Comparison of ENCODE assay signal across 8 cellular contexts in the genomic region with DNA sequence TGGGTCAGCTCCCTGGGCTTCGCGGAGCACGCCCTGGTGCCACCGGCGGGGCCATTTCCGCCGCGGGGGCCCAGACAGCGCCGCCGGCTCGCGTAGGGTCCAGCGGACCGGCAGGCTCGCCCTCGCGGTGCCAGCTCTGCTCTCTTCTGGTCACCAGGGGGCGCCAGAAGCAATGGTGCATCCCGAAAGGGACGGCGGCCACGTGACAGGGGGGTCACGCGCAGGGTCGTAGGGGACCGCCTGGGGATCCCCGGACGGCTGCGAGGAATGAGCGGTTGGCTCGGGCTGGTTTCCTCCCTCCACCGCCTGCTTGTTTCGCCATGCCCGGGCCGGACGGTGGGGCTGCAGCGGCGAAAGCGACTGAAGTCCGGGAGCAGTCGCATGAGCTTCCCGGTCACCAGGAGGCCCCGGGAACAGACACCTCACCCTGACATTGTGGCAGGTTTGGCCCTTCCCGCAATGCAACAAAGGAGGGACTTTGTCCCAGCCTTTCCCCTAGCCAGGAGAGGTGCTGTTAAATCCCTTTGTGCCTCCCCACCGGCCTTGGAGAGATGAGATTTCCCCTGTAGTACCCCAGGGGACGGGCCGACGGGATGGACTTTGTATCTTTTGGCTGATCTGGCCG. TPM values are rescaled to one million over a fixed set of nuclear protein-coding genes. Genes with fewer than 3 reads are reported as not detected.
DNase-seq lines count a peak whose midpoint lies in the region; ATAC-seq and TF ChIP-seq lines count a peak whose summit lies in the region.

No MANE protein-coding gene starts in this region.

- peaks cover 8% of the 10 kb centered on the region for H3K27me3 ChIP-seq in neuron (ENCODE audit: insufficient read depth, low read length)

- TF ChIP-seq CTCF in GM12865 (IDR thresholded peaks at IDR 0.05; ENCODE audit: insufficient read depth, low read depth, low read length, missing control alignments) = peak; percentile 42

- H3K36me3 ChIP-seq in neuron (ENCODE audit: insufficient read depth, low read length) = no peaks in the 10 kb centered on the region

- no peaks in the 10 kb centered on the region for H3K4me1 ChIP-seq in neuron (ENCODE audit: insufficient read depth, low read length)

- H3K4me3 ChIP-seq in GM12865 (ENCODE audit: low read depth, low read length) = no peak overlapping the region
- H3K4me3 ChIP-seq in neuron (ENCODE audit: low read length) = peak overlapping the region; percentile 27

- DNase-seq in GM12865 (ENCODE audit: low read depth) (peak; percentile 20), RPMI7951 (ENCODE audit: low read depth) (peak; percentile 34), germinal center (ENCODE audit: low spot score) (peak; percentile 62), stromal cell of bone marrow (ENCODE audit: low read depth) (peak; percentile 25)
- DNase-seq in activated naive CD4-positive, alpha-beta T cell (lab: John Stamatoyannopoulos, UW) = peak; percentile 7 to 45 (median 22)

- no peaks in the 10 kb centered on the region for H3K9me3 ChIP-seq in neuron (ENCODE audit: low read length)

- peak; percentile 74 for ATAC-seq in HG03342 (IDR thresholded peaks at IDR 0.05; ENCODE audit: unreplicated experiment)
- no peak for ATAC-seq in HG02623 (IDR thresholded peaks at IDR 0.05; ENCODE audit: unreplicated experiment)

- no peak overlapping the region for H2AFZ ChIP-seq in neuron (ENCODE audit: low read depth, low read length)

RNA-seq across cellular contexts. Expression of a gene that starts 15.8 kb away (rescaled TPM):
- total RNA-seq in RPMI7951 (2014; rRNA removed; shearing (Covaris generic)) = not detected in 2 replicates
